Comparison of ENCODE assay signal across 1 cellular context in genomic region chr3:128179474-128179819, GRCh38.
TF ChIP-seq lines count a peak whose summit lies in the region.

No MANE protein-coding gene starts in this region.

TF ChIP-seq in H1, 55 proteins besides CTCF, POLR2A, EP300 and RAD21:
- TF ChIP-seq HDAC6 (IDR thresholded peaks at IDR 0.05; ENCODE audit: low read depth, low read length) (no peak), SIN3A (conservative IDR thresholded peaks at IDR 0.05 in 1 of 2, IDR thresholded peaks at IDR 0.05 in 1 of 2; ENCODE audit: low read depth in 1 of 2, low read length in 2 of 2) (no peak), CBX5 (IDR thresholded peaks at IDR 0.05; ENCODE audit: low read depth, low read length) (no peak), CHD1 (IDR thresholded peaks at IDR 0.05; ENCODE audit: low read depth, low read length) (no peak), POLR2AphosphoS5 (IDR thresholded peaks at IDR 0.05; ENCODE audit: low read depth, low read length) (no peak), KDM4A (IDR thresholded peaks at IDR 0.05; ENCODE audit: low read depth, low read length, severe bottlenecking) (no peak), EGR1 (IDR thresholded peaks at IDR 0.05; ENCODE audit: borderline replicate concordance, low read depth, low read length) (no peak), E2F6 (IDR thresholded peaks at IDR 0.05) (no peak), JUND (IDR thresholded peaks at IDR 0.05; ENCODE audit: low read length) (no peak), NANOG (IDR thresholded peaks at IDR 0.05; ENCODE audit: insufficient read depth, low read depth, low read length, poor library complexity, severe bottlenecking) (no peak), CEBPB (IDR thresholded peaks at IDR 0.05; ENCODE audit: low read depth, low read length) (no peak), SP4 (IDR thresholded peaks at IDR 0.05; ENCODE audit: low read length) (no peak), ASH2L (IDR thresholded peaks at IDR 0.05; ENCODE audit: low read length) (no peak)
